30 cellular contexts compared by ENCODE assay signal in the genomic region with DNA sequence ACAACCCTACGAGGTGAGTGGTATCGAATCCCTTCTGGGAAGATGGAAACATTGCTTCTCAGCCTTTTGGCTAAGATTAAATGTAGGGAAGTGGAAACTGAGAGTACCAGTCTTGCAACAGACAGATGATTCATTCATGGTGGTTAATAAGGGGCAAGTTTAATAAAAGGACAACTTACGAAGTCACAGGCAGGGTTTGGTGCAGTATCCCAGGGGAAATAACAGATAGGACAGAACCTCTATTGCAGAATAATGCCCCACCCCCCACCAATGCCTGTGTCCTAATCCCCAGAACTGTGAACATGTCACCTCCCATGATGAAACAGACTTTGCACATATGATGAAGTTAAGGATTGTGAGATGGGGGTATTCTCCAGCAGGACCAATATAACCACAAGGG.
"Had no signal": no experiment of that assay in that cellular context is flagged by ENCODE, and none has a peak within 500 bp of the region (broad histone marks: within the 10 kb centered on the region; RNA-seq: fewer than 3 reads in every experiment).

No MANE protein-coding gene starts in this region.

- H3K36me3 Mint-ChIP-seq: immature natural killer cell; stimulated activated naive B cell treated with anti-CD40 and anti-IgM and Interleukin-4, amounts not matched to agents 10 μg/mL and 1 μg/mL and 100 μg/mL, for 72 hours had no signal

- DNase-seq: hypothalamus; immature natural killer cell; kidney; left colon; lower lobe of right lung; mammary epithelial cell; mesenchymal stem cell; naive thymus-derived CD8-positive, alpha-beta T cell; nucleus accumbens; pancreas; posterior cingulate gyrus; retina; right cardiac atrium; stimulated activated CD4-positive, alpha-beta T cell treated with anti-CD3 and anti-CD28 coated beads, Interleukin-12 subunit alpha, Interleukin-12 subunit beta, amount 100 ng/mL, for 4 hours; stimulated activated CD4-positive, alpha-beta T cell treated with anti-CD3 and anti-CD28 coated beads, Interleukin-15, amount 100 ng/mL, for 24 hours; stimulated activated CD4-positive, alpha-beta T cell treated with anti-CD3 and anti-CD28 coated beads, Interleukin-2, amount 100 ng/mL, for 24 hours; stimulated activated CD4-positive, alpha-beta T cell treated with anti-CD3 and anti-CD28 coated beads, Interleukin-4, amount 100 ng/mL, for 1 hour; stimulated activated naive B cell treated with anti-CD40 and anti-IgM and Interleukin-4, amounts not matched to agents 10 μg/mL and 1 μg/mL and 100 μg/mL, for 72 hours; stimulated activated naive CD8-positive, alpha-beta T cell treated with anti-CD3 and anti-CD28 coated beads, Interleukin-15, Interleukin-2, amounts not matched to agents 100 U/mL and 50 U/mL, for 24 hours; tibial artery; trophoblast cell; upper lobe of right lung had no signal

- H3K4me1 Mint-ChIP-seq: immature natural killer cell; naive thymus-derived CD8-positive, alpha-beta T cell; nephron; neural crest cell; stimulated activated naive B cell treated with anti-CD40 and anti-IgM and Interleukin-4, amounts not matched to agents 10 μg/mL and 1 μg/mL and 100 μg/mL, for 72 hours had no signal

- H3K9me3 Mint-ChIP-seq: neural crest cell had no signal

- H3K9me3 ChIP-seq: left lung, lower lobe of right lung, pancreas, prostate gland, suprapubic skin, upper lobe of right lung had no signal

- H3K4me3 Mint-ChIP-seq: immature natural killer cell; naive thymus-derived CD8-positive, alpha-beta T cell; nephron; neural crest cell; stimulated activated naive B cell treated with anti-CD40 and anti-IgM and Interleukin-4, amounts not matched to agents 10 μg/mL and 1 μg/mL and 100 μg/mL, for 72 hours had no signal

- H3K27me3 ChIP-seq: upper lobe of right lung had no signal

- H3K27ac Mint-ChIP-seq: immature natural killer cell; nephron; stimulated activated naive B cell treated with anti-CD40 and anti-IgM and Interleukin-4, amounts not matched to agents 10 μg/mL and 1 μg/mL and 100 μg/mL, for 72 hours had no signal

- H3K4me3 ChIP-seq: left lung, lower lobe of right lung, pancreas, prostate gland, skin epidermis, suprapubic skin, thoracic aorta, tibial artery, upper lobe of right lung had no signal

- H3K4me1 ChIP-seq: left lung, lower lobe of right lung, pancreas, prostate gland, suprapubic skin, tibial artery, upper lobe of right lung had no signal

- H3K27ac ChIP-seq: left lung, lower lobe of right lung, pancreas, prostate gland, skin epidermis, suprapubic skin, thoracic aorta, tibial artery, upper lobe of right lung had no signal

- ATAC-seq: left colon; left lung; lower lobe of right lung; naive thymus-derived CD8-positive, alpha-beta T cell; pancreas; right cardiac atrium; sciatic nerve; stimulated activated naive B cell treated with anti-CD40 and anti-IgM and Interleukin-4, amounts not matched to agents 10 μg/mL and 1 μg/mL and 100 μg/mL, for 72 hours; stimulated activated naive CD8-positive, alpha-beta T cell treated with anti-CD3 and anti-CD28 coated beads, Interleukin-15, Interleukin-2, amounts not matched to agents 100 U/mL and 50 U/mL, for 24 hours had no signal

- H3K36me3 ChIP-seq: left lung, lower lobe of right lung, pancreas, prostate gland, suprapubic skin, thoracic aorta, tibial artery, upper lobe of right lung had no signal
